In the genomic region with DNA sequence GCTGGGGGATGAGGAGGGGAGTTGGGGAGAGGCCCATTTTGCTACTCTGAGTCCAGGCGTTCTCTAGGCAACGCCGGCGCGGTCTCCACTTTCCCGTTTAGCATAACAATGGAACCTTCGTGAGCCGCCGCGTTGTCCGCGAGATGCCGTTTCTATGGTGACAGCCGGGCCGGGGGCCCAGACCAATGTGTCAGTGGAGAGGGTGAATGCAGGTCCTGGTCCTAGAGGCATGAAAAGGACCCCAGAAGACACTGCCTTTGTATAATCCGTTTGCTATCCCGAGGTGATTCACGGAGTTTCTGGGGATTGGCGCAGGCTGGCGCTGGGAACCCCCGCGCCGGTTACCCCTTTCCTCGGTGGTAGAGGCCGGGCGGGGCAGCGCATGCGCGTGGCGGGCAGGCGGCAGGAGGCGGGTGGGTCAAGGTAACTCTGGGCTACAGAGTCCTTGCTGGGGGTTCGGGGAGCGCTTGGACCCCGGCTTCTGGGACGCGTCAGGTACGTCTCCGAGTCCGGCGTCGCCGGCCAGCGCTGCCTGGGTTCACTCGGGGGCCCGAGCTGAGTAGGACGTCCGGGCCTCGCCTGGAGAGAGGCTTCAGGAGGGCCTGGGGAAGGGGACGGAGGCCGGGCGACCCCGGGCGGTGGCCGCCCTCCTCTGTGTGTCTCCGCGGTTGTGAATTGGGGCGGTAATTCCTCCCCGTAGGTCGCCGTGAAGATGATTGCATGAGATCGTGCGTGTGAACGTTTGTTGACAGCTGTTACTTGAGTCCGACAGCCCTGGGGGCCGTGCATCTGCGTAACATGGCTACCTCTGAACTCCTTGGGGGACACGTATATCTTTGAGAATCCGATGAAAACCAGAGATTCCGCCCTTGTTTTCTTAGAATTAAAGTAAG, we compare ENCODE assay signal across 8 cellular contexts. TPM values are rescaled to one million over a fixed set of nuclear protein-coding genes. Genes with fewer than 3 reads are reported as not detected.
A peak's percentile ranks its signal among the peaks of the same experiment; 100 is the strongest.
DNase-seq lines count a peak whose midpoint lies in the region; TF ChIP-seq lines count a peak whose summit lies in the region.

A gene (plus strand): TSS at position 383 of the 893 bp plus-strand sequence. CDS start 11,417 bp downstream, outside the sequence.
A gene (minus strand): TSS at position 137 of the 893 bp plus-strand sequence. CDS start 6,224 bp downstream, outside the sequence.

- no peaks in the 10 kb centered on the region; the same call in 1 of the 2 replicates for H3K27me3 Mint-ChIP-seq in HFFc6 (ENCODE audit: insufficient read depth)
- no peaks in the 10 kb centered on the region for H3K27me3 Mint-ChIP-seq in activated naive CD4-positive, alpha-beta T cell treated with anti-CD3 and anti-CD28 coated beads, Interleukin-2, amount 50 U/mL, for 24 hours

- H3K4me3 ChIP-seq in NB4 (ENCODE audit: low read depth, low read length) = peak within 1 kb of the TSS; percentile 89
- H3K4me3 ChIP-seq in SK-N-MC = peak within 1 kb of the TSS; percentile 96

- H3K4me1 Mint-ChIP-seq in HFFc6 (ENCODE audit: low read depth) = peaks cover 17% of the 10 kb centered on the region
- H3K4me1 Mint-ChIP-seq in activated naive CD4-positive, alpha-beta T cell treated with anti-CD3 and anti-CD28 coated beads, Interleukin-2, amount 50 U/mL, for 24 hours = peaks cover 15% of the 10 kb centered on the region

- H3K27ac ChIP-seq in SK-N-MC (peak within 1 kb of the TSS; percentile 98), substantia nigra (ENCODE audit: low read depth, low read length, poor library complexity, severe bottlenecking) (peak within 1 kb of the TSS; percentile 99)

- H3K9me3 ChIP-seq in SK-N-MC (ENCODE audit: low read depth, low read length) = no peaks in the 10 kb centered on the region

- TF ChIP-seq CTCF in HFFc6 (IDR thresholded peaks at IDR 0.05) = no peak
- no peak for TF ChIP-seq CTCF in NB4 (IDR thresholded peaks at IDR 0.05; ENCODE audit: low read depth, low read length)

- TF ChIP-seq POLR2A in NB4 (IDR thresholded peaks at IDR 0.05; ENCODE audit: extremely low read depth, insufficient read length) = peak; percentile 59

- peak within 1 kb of the TSS; percentile 94 for H3K4me3 Mint-ChIP-seq in HFFc6
- peak within 1 kb of the TSS; percentile 93 for H3K4me3 Mint-ChIP-seq in activated naive CD4-positive, alpha-beta T cell treated with anti-CD3 and anti-CD28 coated beads, Interleukin-2, amount 50 U/mL, for 24 hours

- no peaks in the 10 kb centered on the region for H3K36me3 ChIP-seq in SK-N-MC (ENCODE audit: insufficient read depth, low read length)

- H3K36me3 Mint-ChIP-seq in HFFc6 (ENCODE audit: low read depth) = no peaks in the 10 kb centered on the region
- no peaks in the 10 kb centered on the region for H3K36me3 Mint-ChIP-seq in activated naive CD4-positive, alpha-beta T cell treated with anti-CD3 and anti-CD28 coated beads, Interleukin-2, amount 50 U/mL, for 24 hours

- peak within 1 kb of the TSS; percentile 99 for H3K9ac ChIP-seq in SK-N-MC (ENCODE audit: insufficient read length)

- H3K27ac Mint-ChIP-seq in HFFc6 = peak within 1 kb of the TSS; percentile 100
- H3K27ac Mint-ChIP-seq in activated naive CD4-positive, alpha-beta T cell treated with anti-CD3 and anti-CD28 coated beads, Interleukin-2, amount 50 U/mL, for 24 hours = peak within 1 kb of the TSS; percentile 98

- no peaks in the 10 kb centered on the region for H3K9me3 Mint-ChIP-seq in HFFc6
- H3K9me3 Mint-ChIP-seq in activated naive CD4-positive, alpha-beta T cell treated with anti-CD3 and anti-CD28 coated beads, Interleukin-2, amount 50 U/mL, for 24 hours = no peaks in the 10 kb centered on the region

- DNase-seq in GF-D8 (lab: John Stamatoyannopoulos, UW) (peak; percentile 60), HFFc6 (peak; percentile 84), NB4 (ENCODE audit: low read depth) (peak; percentile 84), SK-N-MC (ENCODE audit: low read depth, low spot score) (peak; percentile 24), globus pallidus (ENCODE audit: low spot score) (peak; percentile 90), non-pigmented ciliary epithelial cell (ENCODE audit: low read depth) (peak; percentile 42), substantia nigra (lab: John Stamatoyannopoulos, UW) (peak; percentile 67 to 99 (median 91))

RNA-seq across cellular contexts. Expression of the first gene that starts in this region (rescaled TPM):
- total RNA-seq in HFFc6 (2021; fragmentation: NEBNext Ultra II Directional; extraction: Animal tissue kit (Norgen Biotek cat#: 25700)) = 10 to 100 TPM; 21.9 to 32.4 (median 25.9) TPM

RNA-seq across cellular contexts. Expression of the second gene that starts in this region (rescaled TPM):
- total RNA-seq in HFFc6 (2021; fragmentation: NEBNext Ultra II Directional; extraction: Animal tissue kit (Norgen Biotek cat#: 25700)) = under 1 TPM; 0.41 to 0.88 (median 0.80) TPM

Comparison
In these comparisons a context has a peak if more than half of its experiments do, and no peak if none do; other contexts are left out.
1. Peak in every context shown above with its lines: DNase-seq, H3K4me3 ChIP-seq and H3K27ac ChIP-seq.
2. DNase-seq: peak in every context shown above with its lines; median percentile 91 in substantia nigra; 90 in globus pallidus; 84 in HFFc6; 84 in NB4; 60 in GF-D8; 42 in non-pigmented ciliary epithelial cell; 24 in SK-N-MC.